1 cellular context compared by ENCODE assay signal in genomic region chr2:197452754-197453122, GRCh38.
TF ChIP-seq lines count a peak whose summit lies in the region.

No MANE protein-coding gene starts in this region.

TF ChIP-seq in GM23338, 12 proteins besides CTCF, POLR2A, EP300 and RAD21:
- no peak for TF ChIP-seq ZNF462 (CRISPR knock-in tag; IDR thresholded peaks at IDR 0.05)
- no peak for TF ChIP-seq REST (IDR thresholded peaks at IDR 0.05; ENCODE audit: unreplicated experiment)
- no peak for TF ChIP-seq POLR2AphosphoS5 (IDR thresholded peaks at IDR 0.05; ENCODE audit: low read depth)
- TF ChIP-seq EZH2 (IDR thresholded peaks at IDR 0.05; ENCODE audit: low read depth, unreplicated experiment), result no peak
- no peak for TF ChIP-seq ZNF331 (CRISPR knock-in tag; IDR thresholded peaks at IDR 0.05; ENCODE audit: low read depth)
- TF ChIP-seq EZH2phosphoT487 (IDR thresholded peaks at IDR 0.05; ENCODE audit: unreplicated experiment), result no peak
- no peak for TF ChIP-seq JUNB (IDR thresholded peaks at IDR 0.05; ENCODE audit: unreplicated experiment)
- TF ChIP-seq NANOG (IDR thresholded peaks at IDR 0.05; ENCODE audit: borderline replicate concordance), result no peak
- TF ChIP-seq CREB1 (CRISPR knock-in tag; IDR thresholded peaks at IDR 0.05; ENCODE audit: low read depth), result no peak
- TF ChIP-seq STAT1 (IDR thresholded peaks at IDR 0.05; ENCODE audit: unreplicated experiment), result no peak
- TF ChIP-seq ZNF114 (CRISPR knock-in tag; IDR thresholded peaks at IDR 0.05), result no peak
- TF ChIP-seq ETS1 (IDR thresholded peaks at IDR 0.05), result no peak
